Comparison of ENCODE assay signal across 2 cellular contexts in the genomic region with DNA sequence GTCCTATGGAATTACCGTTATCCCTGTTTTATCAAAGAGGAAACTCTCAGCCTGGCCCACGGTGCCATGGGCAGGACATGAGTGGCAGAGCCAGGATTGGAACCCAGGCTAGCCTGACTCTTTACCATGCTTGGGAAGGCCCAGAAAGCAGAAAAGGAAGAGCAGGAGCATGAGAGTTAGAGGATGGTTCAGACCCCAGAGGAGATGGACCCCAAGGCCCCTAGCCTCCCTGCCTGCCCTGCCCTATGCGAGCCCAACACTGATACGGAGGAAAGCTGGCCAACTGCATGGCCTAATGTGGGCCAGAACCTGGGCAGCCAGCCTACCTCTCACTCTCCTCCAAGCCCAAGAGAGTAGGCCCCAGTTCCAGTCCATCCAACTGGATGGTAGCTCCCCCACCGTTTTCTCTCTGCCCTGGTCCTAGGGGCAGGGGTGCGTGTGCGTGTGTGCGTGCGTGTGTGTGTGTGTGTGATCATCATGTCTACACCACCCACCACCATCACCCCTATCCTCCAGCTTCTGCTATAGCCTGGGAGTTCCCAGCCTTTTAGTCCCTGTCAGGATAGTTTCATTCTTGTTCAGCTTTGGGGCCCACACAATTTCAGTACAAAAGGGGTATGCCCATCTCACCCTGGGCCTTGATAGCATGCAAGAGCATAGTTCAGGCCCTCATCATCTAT.
TF ChIP-seq lines count a peak whose summit lies in the region.

No MANE protein-coding gene starts in this region.

TF ChIP-seq in SK-N-SH, 30 proteins besides CTCF, POLR2A, EP300 and RAD21 (continued from another document):
- no peak for TF ChIP-seq ZBTB33 (IDR thresholded peaks at IDR 0.05; ENCODE audit: borderline replicate concordance, low read depth)
- TF ChIP-seq, protein P1, sequence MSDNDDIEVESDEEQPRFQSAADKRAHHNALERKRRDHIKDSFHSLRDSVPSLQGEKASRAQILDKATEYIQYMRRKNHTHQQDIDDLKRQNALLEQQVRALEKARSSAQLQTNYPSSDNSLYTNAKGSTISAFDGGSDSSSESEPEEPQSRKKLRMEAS (IDR thresholded peaks at IDR 0.05; ENCODE audit: low read depth) = no peak
- no peak for TF ChIP-seq FOSL2 (IDR thresholded peaks at IDR 0.05; ENCODE audit: borderline replicate concordance, low read depth)
TF ChIP-seq in SK-N-SH: peak in this region for 0.

TF ChIP-seq in SK-N-SH treated with all-trans-retinoic acid at 6 μM for 48 hours, 23 proteins besides CTCF, POLR2A, EP300 and RAD21:
- TF ChIP-seq ISL1 (CRISPR knock-in tag; IDR thresholded peaks at IDR 0.05) (no peak), CREB5 (CRISPR knock-in tag; IDR thresholded peaks at IDR 0.05; ENCODE audit: low read depth) (no peak), CSRNP3 (CRISPR knock-in tag; IDR thresholded peaks at IDR 0.05) (no peak), BACH2 (CRISPR knock-in tag; IDR thresholded peaks at IDR 0.05; ENCODE audit: borderline replicate concordance) (no peak), OSR1 (CRISPR knock-in tag; IDR thresholded peaks at IDR 0.05) (no peak), PATZ1 (CRISPR knock-in tag; IDR thresholded peaks at IDR 0.05; ENCODE audit: borderline replicate concordance) (no peak), CSDC2 (CRISPR knock-in tag; IDR thresholded peaks at IDR 0.05) (no peak), ZFP30 (CRISPR knock-in tag; IDR thresholded peaks at IDR 0.05) (no peak), PPARA (CRISPR knock-in tag; IDR thresholded peaks at IDR 0.05; ENCODE audit: borderline replicate concordance) (no peak), ZNF565 (CRISPR knock-in tag; conservative IDR thresholded peaks at IDR 0.05; ENCODE audit: low read depth) (no peak), ZNF8 (CRISPR knock-in tag; IDR thresholded peaks at IDR 0.05) (no peak), GLIS3 (CRISPR knock-in tag; IDR thresholded peaks at IDR 0.05) (no peak), RARB (CRISPR knock-in tag; IDR thresholded peaks at IDR 0.05) (no peak), ZFP3 (CRISPR knock-in tag; IDR thresholded peaks at IDR 0.05) (no peak), ESRRG (CRISPR knock-in tag; IDR thresholded peaks at IDR 0.05) (no peak), SNAI2 (CRISPR knock-in tag; IDR thresholded peaks at IDR 0.05) (no peak), ZC3H10 (CRISPR knock-in tag; IDR thresholded peaks at IDR 0.05) (no peak)
- TF ChIP-seq, protein P2, sequence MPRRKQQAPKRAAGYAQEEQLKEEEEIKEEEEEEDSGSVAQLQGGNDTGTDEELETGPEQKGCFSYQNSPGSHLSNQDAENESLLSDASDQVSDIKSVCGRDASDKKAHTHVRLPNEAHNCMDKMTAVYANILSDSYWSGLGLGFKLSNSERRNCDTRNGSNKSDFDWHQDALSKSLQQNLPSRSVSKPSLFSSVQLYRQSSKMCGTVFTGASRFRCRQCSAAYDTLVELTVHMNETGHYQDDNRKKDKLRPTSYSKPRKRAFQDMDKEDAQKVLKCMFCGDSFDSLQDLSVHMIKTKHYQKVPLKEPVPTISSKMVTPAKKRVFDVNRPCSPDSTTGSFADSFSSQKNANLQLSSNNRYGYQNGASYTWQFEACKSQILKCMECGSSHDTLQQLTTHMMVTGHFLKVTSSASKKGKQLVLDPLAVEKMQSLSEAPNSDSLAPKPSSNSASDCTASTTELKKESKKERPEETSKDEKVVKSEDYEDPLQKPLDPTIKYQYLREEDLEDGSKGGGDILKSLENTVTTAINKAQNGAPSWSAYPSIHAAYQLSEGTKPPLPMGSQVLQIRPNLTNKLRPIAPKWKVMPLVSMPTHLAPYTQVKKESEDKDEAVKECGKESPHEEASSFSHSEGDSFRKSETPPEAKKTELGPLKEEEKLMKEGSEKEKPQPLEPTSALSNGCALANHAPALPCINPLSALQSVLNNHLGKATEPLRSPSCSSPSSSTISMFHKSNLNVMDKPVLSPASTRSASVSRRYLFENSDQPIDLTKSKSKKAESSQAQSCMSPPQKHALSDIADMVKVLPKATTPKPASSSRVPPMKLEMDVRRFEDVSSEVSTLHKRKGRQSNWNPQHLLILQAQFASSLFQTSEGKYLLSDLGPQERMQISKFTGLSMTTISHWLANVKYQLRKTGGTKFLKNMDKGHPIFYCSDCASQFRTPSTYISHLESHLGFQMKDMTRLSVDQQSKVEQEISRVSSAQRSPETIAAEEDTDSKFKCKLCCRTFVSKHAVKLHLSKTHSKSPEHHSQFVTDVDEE (CRISPR knock-in tag; IDR thresholded peaks at IDR 0.05) = no peak
TF ChIP-seq in SK-N-SH treated with all-trans-retinoic acid at 6 μM for 48 hours: peak in this region for 0.
